Comparison of ENCODE assay signal across 22 cellular contexts in genomic region chr14:68450391-68451120, GRCh38.
DNase-seq lines count a peak whose midpoint lies in the region; FAIRE-seq and TF ChIP-seq lines count a peak whose summit lies in the region.
"Had no signal": no experiment of that assay in that cellular context is flagged by ENCODE, and none has a peak within 500 bp of the region (broad histone marks: within the 10 kb centered on the region; RNA-seq: fewer than 3 reads in every experiment).

No MANE protein-coding gene starts in this region.

- no peak overlapping the region for H3K4me3 ChIP-seq in coronary artery
- H3K4me3 ChIP-seq in muscle layer of duodenum (ENCODE audit: low read depth in 1 of 2, low read length in 2 of 2), result no peak overlapping the region
- H3K4me3 ChIP-seq in suprapubic skin, result no peak overlapping the region
- no peak overlapping the region for H3K4me3 ChIP-seq in BE2C (ENCODE audit: low read depth, low read length)
- H3K4me3 ChIP-seq: hepatocyte, thoracic aorta had no signal

- H3K9me3 ChIP-seq in muscle layer of duodenum (ENCODE audit: control insufficient read depth in 1 of 2, low read length in 2 of 2), result peaks cover 5 to 10% of the 10 kb centered on the region in 2 donors
- H3K9me3 ChIP-seq in suprapubic skin, result peaks cover 4% of the 10 kb centered on the region
- no peaks in the 10 kb centered on the region for H3K9me3 ChIP-seq in BE2C

- H3K27ac ChIP-seq in coronary artery, result peak overlapping the region; percentile 39 to 55
- H3K27ac ChIP-seq in muscle layer of duodenum (ENCODE audit: low read length), result peak overlapping the region; percentile 24
- H3K27ac ChIP-seq in suprapubic skin, result peak overlapping the region; percentile 67
- H3K27ac ChIP-seq: hepatocyte had no signal

- 91% methylated on average over 11 of the region's 11 CpGs for WGBS in suprapubic skin

- TF ChIP-seq EP300 in suprapubic skin (IDR thresholded peaks at IDR 0.05), result no peak

- H3K27me3 ChIP-seq in muscle layer of duodenum (ENCODE audit: low read depth, low read length) (no peaks in the 10 kb centered on the region), suprapubic skin (no peaks in the 10 kb centered on the region), BE2C (no peaks in the 10 kb centered on the region)
- H3K27me3 ChIP-seq: hepatocyte had no signal

- no peak for DNase-seq in HTR-8/SVneo (ENCODE audit: insufficient read length, low spot score)
- no peak for DNase-seq in coronary artery (ENCODE audit: low spot score)
- no peak for DNase-seq in suprapubic skin (ENCODE audit: low spot score in 2 of 2)
- DNase-seq in activated CD4-positive, alpha-beta T cell treated with anti-CD3 and anti-CD28 coated beads for 1 hour, result no peak
- no peak for DNase-seq in BE2C
- DNase-seq in NCI-H187 (lab: John Stamatoyannopoulos, UW), result no peak
- DNase-seq in GM20000 (ENCODE audit: low spot score), result no peak
- DNase-seq: activated CD8-positive, alpha-beta T cell treated with anti-CD3 and anti-CD28 coated beads for 36 hours; activated naive CD4-positive, alpha-beta T cell treated with Interleukin-2 at 50 U/mL for 16 hours; activated T-cell treated with anti-CD3 and anti-CD28 coated beads, Interleukin-2, amount 50 U/mL, for 24 hours; anterior cingulate cortex; Calu3; effector memory CD4-positive, alpha-beta T cell; NCI-H1105; NCI-H2107; NCI-H510A; stimulated activated CD4-positive, alpha-beta T cell treated with anti-CD3 and anti-CD28 coated beads, Interleukin-15, amount 100 ng/mL, for 24 hours had no signal

- peaks cover 0 to 22% of the 10 kb centered on the region in 2 donors for H3K4me1 ChIP-seq in muscle layer of duodenum (ENCODE audit: control insufficient read depth in 1 of 2, insufficient read depth in 2 of 2, low read length in 2 of 2)
- peaks cover 26% of the 10 kb centered on the region for H3K4me1 ChIP-seq in suprapubic skin
- H3K4me1 ChIP-seq in BE2C, result no peaks in the 10 kb centered on the region

- no peak for TF ChIP-seq POLR2A in suprapubic skin (IDR thresholded peaks at IDR 0.05)

- H3K36me3 ChIP-seq in muscle layer of duodenum (ENCODE audit: control insufficient read depth in 1 of 2, insufficient read depth in 2 of 2, low read length in 2 of 2) (no peaks in the 10 kb centered on the region), suprapubic skin (no peaks in the 10 kb centered on the region), BE2C (no peaks in the 10 kb centered on the region)
- H3K36me3 ChIP-seq: thoracic aorta had no signal

- FAIRE-seq in HTR-8/SVneo (lab: Jason Lieb, UNC), result peak; percentile 90
- FAIRE-seq: H54, islet of Langerhans had no signal

- TF ChIP-seq CTCF in coronary artery (IDR thresholded peaks at IDR 0.05), result no peak
- no peak for TF ChIP-seq CTCF in suprapubic skin (IDR thresholded peaks at IDR 0.05)
- no peak for TF ChIP-seq CTCF in BE2C (IDR thresholded peaks at IDR 0.05; ENCODE audit: low read depth, low read length)
- no peak for TF ChIP-seq CTCF in GM20000 (IDR thresholded peaks at IDR 0.05; ENCODE audit: extremely low read depth, missing control alignments)
